ENCODE assay signal across 12 cellular contexts in the genomic region with DNA sequence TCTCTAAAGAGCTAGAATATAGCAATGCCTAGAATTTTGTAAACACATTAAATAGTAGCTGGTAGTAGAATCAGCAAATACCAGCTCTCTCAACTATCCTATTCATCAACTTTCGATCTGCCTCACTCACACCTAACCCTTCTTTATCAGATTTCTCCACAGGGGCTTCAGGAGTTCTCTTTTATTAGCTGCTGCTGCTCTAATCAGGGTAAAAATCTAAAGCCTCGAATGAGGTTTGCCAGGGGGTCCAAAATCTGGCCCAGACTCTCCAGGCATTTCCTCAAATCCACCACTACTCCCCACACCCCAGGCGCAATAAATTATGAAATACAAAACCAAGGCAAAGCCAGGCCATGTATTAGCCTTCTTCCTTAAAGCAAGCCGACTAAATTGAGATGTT. TPM values are rescaled to one million over a fixed set of nuclear protein-coding genes. Genes with fewer than 3 reads are reported as not detected.
DNase-seq lines count a peak whose midpoint lies in the region; ATAC-seq and TF ChIP-seq lines count a peak whose summit lies in the region.
"Had no signal": no experiment of that assay in that cellular context is flagged by ENCODE, and none has a peak within 500 bp of the region (broad histone marks: within the 10 kb centered on the region; RNA-seq: fewer than 3 reads in every experiment).

No MANE protein-coding gene starts in this region.

- H3K4me1 Mint-ChIP-seq in CD4-positive, alpha-beta T cell (ENCODE audit: low read depth), result peaks cover 55% of the 10 kb centered on the region
- H3K4me1 Mint-ChIP-seq in activated naive CD8-positive, alpha-beta T cell treated with anti-CD3 and anti-CD28 coated beads for 36 hours, result peaks cover 45% of the 10 kb centered on the region
- peaks cover 25 to 65% (median 56%) of the 10 kb centered on the region in 4 donors for H3K4me1 Mint-ChIP-seq in naive thymus-derived CD8-positive, alpha-beta T cell

- in situ Hi-C loops in GM13977 (cut with MboI; ENCODE audit: low pct_unique_long_range_greater_than_20kb, low sequenced_read_pairs, unreplicated experiment), result no loop called here

- CTCF ChIA-PET in CD4-positive, alpha-beta T cell (lab: Charles Lee), result no interaction called here

- H3K4me3 Mint-ChIP-seq in CD4-positive, alpha-beta T cell, result peak overlapping the region; percentile 74
- peak overlapping the region; percentile 22 for H3K4me3 Mint-ChIP-seq in activated naive CD8-positive, alpha-beta T cell treated with anti-CD3 and anti-CD28 coated beads for 36 hours
- H3K4me3 Mint-ChIP-seq in naive thymus-derived CD8-positive, alpha-beta T cell, result peak overlapping the region; percentile 39 to 94 (median 66)

- peaks cover 39% of the 10 kb centered on the region for H3K36me3 Mint-ChIP-seq in CD4-positive, alpha-beta T cell (ENCODE audit: low read depth)
- peaks cover 26% of the 10 kb centered on the region for H3K36me3 Mint-ChIP-seq in activated naive CD8-positive, alpha-beta T cell treated with anti-CD3 and anti-CD28 coated beads for 36 hours
- peaks cover 0 to 45% (median 0%) of the 10 kb centered on the region in 3 donors for H3K36me3 Mint-ChIP-seq in naive thymus-derived CD8-positive, alpha-beta T cell

- H3K27me3 ChIP-seq in CD4-positive, alpha-beta T cell (ENCODE audit: control insufficient read depth, insufficient read depth, low read length), result no peaks in the 10 kb centered on the region

- ATAC-seq in CD4-positive, alpha-beta T cell (ENCODE audit: poor library complexity), result no peak
- ATAC-seq in naive thymus-derived CD8-positive, alpha-beta T cell, result no peak

- intact Hi-C loops in CD4-positive, alpha-beta T cell (cut with DNase I, micrococcal nuclease), result no loop called here

- H3K27me3 Mint-ChIP-seq in CD4-positive, alpha-beta T cell, result no peaks in the 10 kb centered on the region
- H3K27me3 Mint-ChIP-seq in activated naive CD8-positive, alpha-beta T cell treated with anti-CD3 and anti-CD28 coated beads for 36 hours, result no peaks in the 10 kb centered on the region
- no peaks in the 10 kb centered on the region for H3K27me3 Mint-ChIP-seq in naive thymus-derived CD8-positive, alpha-beta T cell

- no peak overlapping the region for H3K27ac ChIP-seq in CD4-positive, alpha-beta T cell (ENCODE audit: low read depth, low read length)
- H3K27ac ChIP-seq: SK-N-MC, skin epidermis had no signal

- no peaks in the 10 kb centered on the region for H3K9me3 Mint-ChIP-seq in CD4-positive, alpha-beta T cell
- peaks cover 4% of the 10 kb centered on the region for H3K9me3 Mint-ChIP-seq in activated naive CD8-positive, alpha-beta T cell treated with anti-CD3 and anti-CD28 coated beads for 36 hours
- peaks cover 0 to 3% (median 0%) of the 10 kb centered on the region in 9 donors for H3K9me3 Mint-ChIP-seq in naive thymus-derived CD8-positive, alpha-beta T cell

- POLR2A ChIA-PET in CD4-positive, alpha-beta T cell (lab: Charles Lee), result interaction anchor here (0.9 to 1.1 kb wide), 2 partner anchors 12 to 57 kb away, joined by 3 read pairs; no protein-coding TSS in a partner anchor
- POLR2A ChIA-PET in naive thymus-derived CD8-positive, alpha-beta T cell (lab: Charles Lee), result interaction anchor here (0.6 kb wide), 2 partner anchors 55 to 805 kb away, joined by 3 read pairs; no protein-coding TSS in a partner anchor

- peak overlapping the region; percentile 13 for H3K27ac Mint-ChIP-seq in CD4-positive, alpha-beta T cell
- no peak overlapping the region for H3K27ac Mint-ChIP-seq in activated naive CD8-positive, alpha-beta T cell treated with anti-CD3 and anti-CD28 coated beads for 36 hours
- H3K27ac Mint-ChIP-seq in naive thymus-derived CD8-positive, alpha-beta T cell, result peak overlapping the region in 8 of 10 donors; percentile 25 to 81 (median 64)

- TF ChIP-seq CTCF in CD4-positive, alpha-beta T cell (IDR thresholded peaks at IDR 0.05), result no peak
- no peak for TF ChIP-seq CTCF in GM13977 (IDR thresholded peaks at IDR 0.05; ENCODE audit: extremely low read depth, insufficient read depth, missing control alignments)

- H3K9me3 ChIP-seq in CD4-positive, alpha-beta T cell (ENCODE audit: control insufficient read depth, low read length), result no peaks in the 10 kb centered on the region

- DNase-seq in CD4-positive, alpha-beta T cell, result no peak
- peak; percentile 0 for DNase-seq in GM13977 (ENCODE audit: low spot score)
- DNase-seq in activated naive CD8-positive, alpha-beta T cell treated with anti-CD3 and anti-CD28 coated beads for 36 hours, result no peak
- no peak for DNase-seq in naive thymus-derived CD8-positive, alpha-beta T cell
- no peak for DNase-seq in activated CD8-positive, alpha-beta memory T cell treated with anti-CD3 and anti-CD28 coated beads, Interleukin-2, amount 50 U/mL, for 48 hours
- no peak for DNase-seq in activated CD4-positive, CD25-positive, alpha-beta regulatory T cell treated with anti-CD3 and anti-CD28 coated beads, Interleukin-2, amount 50 U/mL, for 72 hours
- no peak for DNase-seq in epidermal melanocyte (ENCODE audit: insufficient read length, low spot score)
- DNase-seq: activated CD4-positive, alpha-beta T cell treated with anti-CD3 and anti-CD28 coated beads for 1 hour; central memory CD4-positive, alpha-beta T cell; NCI-H2171 treated with DMSO at 0.1 percent for 48 hours had no signal

RNA-seq across cellular contexts. Expression of gene RNF216, which starts 2.4 kb away (rescaled TPM):
- total RNA-seq in CD4-positive, alpha-beta T cell, result 10 to 100 TPM; 85.7 to 88.9 TPM
- 10 to 100 TPM; 45.5 to 48.1 TPM for total RNA-seq in activated naive CD8-positive, alpha-beta T cell treated with anti-CD3 and anti-CD28 coated beads for 36 hours
- 100 to 1,000 TPM; 114 to 115 TPM for total RNA-seq in naive thymus-derived CD8-positive, alpha-beta T cell
- 10 to 100 TPM; 28.4 to 47.6 (median 35.9) TPM for polyA plus RNA-seq in naive thymus-derived CD8-positive, alpha-beta T cell

Comparison
In these comparisons a context has a peak if more than half of its experiments do, and no peak if none do; other contexts are left out.
1. H3K4me3 Mint-ChIP-seq: peak in every context shown above with its lines; median percentile 74 in CD4-positive, alpha-beta T cell; 66 in naive thymus-derived CD8-positive, alpha-beta T cell; 22 in activated naive CD8-positive, alpha-beta T cell treated with anti-CD3 and anti-CD28 coated beads for 36 hours.